ENCODE assay signal across 18 cellular contexts in genomic region chr10:70542565-70542938, GRCh38. TPM values are rescaled to one million over a fixed set of nuclear protein-coding genes. Genes with fewer than 3 reads are reported as not detected.
DNase-seq lines count a peak whose midpoint lies in the region; ATAC-seq and TF ChIP-seq lines count a peak whose summit lies in the region.
"Had no signal": no experiment of that assay in that cellular context is flagged by ENCODE, and none has a peak within 500 bp of the region (broad histone marks: within the 10 kb centered on the region; RNA-seq: fewer than 3 reads in every experiment).

No MANE protein-coding gene starts in this region.

- H3K36me3 Mint-ChIP-seq in activated CD8-positive, alpha-beta memory T cell treated with anti-CD3 and anti-CD28 coated beads, Interleukin-2, amount 10 ng/mL, durations not matched to agents 7 days and 5 days = no peaks in the 10 kb centered on the region
- H3K36me3 Mint-ChIP-seq: activated naive CD4-positive, alpha-beta T cell treated with anti-CD3 and anti-CD28 coated beads, Interleukin-2, amount 50 U/mL, for 72 hours; CD4-positive, alpha-beta memory T cell had no signal

- no peaks in the 10 kb centered on the region for H3K9me3 Mint-ChIP-seq in activated CD8-positive, alpha-beta memory T cell treated with anti-CD3 and anti-CD28 coated beads, Interleukin-2, amount 10 ng/mL, durations not matched to agents 7 days and 5 days (ENCODE audit: low read depth)
- H3K9me3 Mint-ChIP-seq: activated naive CD4-positive, alpha-beta T cell treated with anti-CD3 and anti-CD28 coated beads, Interleukin-2, amount 50 U/mL, for 72 hours; CD4-positive, alpha-beta memory T cell; stimulated activated naive CD8-positive, alpha-beta T cell treated with anti-CD3 and anti-CD28 coated beads, Interleukin-15, amount 100 ng/mL, for 72 hours had no signal

- H3K27me3 Mint-ChIP-seq in activated CD8-positive, alpha-beta memory T cell treated with anti-CD3 and anti-CD28 coated beads, Interleukin-2, amount 10 ng/mL, durations not matched to agents 7 days and 5 days = peaks cover 6% of the 10 kb centered on the region
- H3K27me3 Mint-ChIP-seq: CD4-positive, alpha-beta memory T cell; stimulated activated naive CD8-positive, alpha-beta T cell treated with anti-CD3 and anti-CD28 coated beads, Interleukin-15, amount 100 ng/mL, for 72 hours had no signal

- H3K4me3 Mint-ChIP-seq in activated CD8-positive, alpha-beta memory T cell treated with anti-CD3 and anti-CD28 coated beads, Interleukin-2, amount 10 ng/mL, durations not matched to agents 7 days and 5 days = no peak overlapping the region
- H3K4me3 Mint-ChIP-seq: CD4-positive, alpha-beta memory T cell; stimulated activated naive CD8-positive, alpha-beta T cell treated with anti-CD3 and anti-CD28 coated beads, Interleukin-15, amount 100 ng/mL, for 72 hours had no signal

- H3K9me3 ChIP-seq in HEK293 (ENCODE audit: control insufficient read depth, insufficient read depth, low read depth, low read length) = no peaks in the 10 kb centered on the region
- H3K9me3 ChIP-seq in adipocyte (ENCODE audit: control insufficient read depth, low read length) = no peaks in the 10 kb centered on the region
- H3K9me3 ChIP-seq: MG63, mucosa of descending colon, uterus had no signal

- DNase-seq in adipocyte (ENCODE audit: low read depth) (peak; percentile 20), fibroblast of villous mesenchyme (ENCODE audit: low read depth) (peak; percentile 5), posterior vena cava (ENCODE audit: low spot score) (no peak)
- no peak for DNase-seq in activated CD8-positive, alpha-beta memory T cell treated with anti-CD3 and anti-CD28 coated beads, Interleukin-2, amount 10 ng/mL, durations not matched to agents 7 days and 5 days
- DNase-seq: activated CD4-positive, alpha-beta T cell treated with anti-CD3 and anti-CD28 coated beads for 48 hours; CD4-positive, alpha-beta memory T cell; MG63; mucosa of descending colon; NCI-H2081; occipital lobe; stimulated activated naive CD8-positive, alpha-beta T cell treated with anti-CD3 and anti-CD28 coated beads, Interleukin-15, amount 100 ng/mL, for 72 hours; uterus had no signal

- intact Hi-C loops in posterior vena cava (cut with DNase I) = loop anchor here in 1 of 2 donors (5.0 kb wide), 1 partner anchor 330 kb away; no protein-coding TSS in a partner anchor

- CTCF ChIA-PET in HEK293 (lab: Yijun Ruan, JAX) = interaction anchor here (1.4 to 1.6 kb wide), 2 partner anchors 81 to 96 kb away, joined by 4 to 5 read pairs; no protein-coding TSS in a partner anchor
- CTCF ChIA-PET in activated CD8-positive, alpha-beta memory T cell treated with anti-CD3 and anti-CD28 coated beads, Interleukin-2, amount 10 ng/mL, durations not matched to agents 7 days and 5 days (lab: Charles Lee) = interaction anchor here (1.0 kb wide), 1 partner anchor 321 kb away, joined by 3 read pairs; no protein-coding TSS in a partner anchor

- no peak overlapping the region for H3K27ac ChIP-seq in C4-2B
- H3K27ac ChIP-seq in HEK293 (ENCODE audit: extremely low read depth, low read depth, low read length) = no peak overlapping the region
- H3K27ac ChIP-seq: uterus had no signal

- no peak overlapping the region for H3K27ac Mint-ChIP-seq in activated CD8-positive, alpha-beta memory T cell treated with anti-CD3 and anti-CD28 coated beads, Interleukin-2, amount 10 ng/mL, durations not matched to agents 7 days and 5 days
- H3K27ac Mint-ChIP-seq: activated naive CD4-positive, alpha-beta T cell treated with anti-CD3 and anti-CD28 coated beads, Interleukin-2, amount 50 U/mL, for 72 hours; CD4-positive, alpha-beta memory T cell; stimulated activated naive CD8-positive, alpha-beta T cell treated with anti-CD3 and anti-CD28 coated beads, Interleukin-15, amount 100 ng/mL, for 72 hours had no signal

- no peak for ATAC-seq in HG02973 (IDR thresholded peaks at IDR 0.05; ENCODE audit: unreplicated experiment)
- no peak for ATAC-seq in activated CD8-positive, alpha-beta memory T cell treated with anti-CD3 and anti-CD28 coated beads, Interleukin-2, amount 10 ng/mL, durations not matched to agents 7 days and 5 days
- ATAC-seq in GM18867 (IDR thresholded peaks at IDR 0.05; ENCODE audit: unreplicated experiment) = no peak
- ATAC-seq: activated naive CD4-positive, alpha-beta T cell treated with anti-CD3 and anti-CD28 coated beads, Interleukin-2, amount 50 U/mL, for 72 hours; mucosa of descending colon; stimulated activated naive CD8-positive, alpha-beta T cell treated with anti-CD3 and anti-CD28 coated beads, Interleukin-15, amount 100 ng/mL, for 72 hours had no signal

- H3K36me3 ChIP-seq in HEK293 (ENCODE audit: control insufficient read depth in 2 of 2, insufficient read depth in 1 of 2, low read length in 2 of 2) (peaks cover 3 to 60% of the 10 kb centered on the region in 2 experiments; a peak in 2 of 3 replicates), adipocyte (ENCODE audit: control insufficient read depth, insufficient read depth, low read length, severe bottlenecking) (no peaks in the 10 kb centered on the region)
- H3K36me3 ChIP-seq: MG63, uterus had no signal

- H3K4me1 ChIP-seq in HEK293 (ENCODE audit: control insufficient read depth, insufficient read depth, low read length) = 0 out of 2 replicates have a peak, but pooled peaks cover 2% of the 10 kb centered on the region
- peaks cover 4% of the 10 kb centered on the region for H3K4me1 ChIP-seq in adipocyte (ENCODE audit: control insufficient read depth, insufficient read depth, low read length)
- H3K4me1 ChIP-seq: uterus had no signal

- TF ChIP-seq CTCF in C4-2B (conservative IDR thresholded peaks at IDR 0.05) (peak; percentile 14; the same call in 1 of the 2 replicates), HEK293 (tag by site-specific recombination; IDR thresholded peaks at IDR 0.05) (no peak), fibroblast of villous mesenchyme (IDR thresholded peaks at IDR 0.05; ENCODE audit: insufficient read depth, low read depth, low read length) (peak; percentile 10)

- POLR2A ChIA-PET in HEK293 (lab: Yijun Ruan, JAX) = no interaction called here

- peaks cover 32% of the 10 kb centered on the region for H3K27me3 ChIP-seq in adipocyte (replicated peaks; ENCODE audit: control insufficient read depth, insufficient read depth, low read length)
- H3K27me3 ChIP-seq: MG63, uterus had no signal

- H3K4me3 ChIP-seq in HEK293 (ENCODE audit: low read depth, low read length) (no peak overlapping the region), adipocyte (ENCODE audit: low read length) (no peak overlapping the region), fibroblast of villous mesenchyme (ENCODE audit: low read depth, low read length) (no peak overlapping the region)
- H3K4me3 ChIP-seq: MG63, mucosa of descending colon, smooth muscle cell, uterus had no signal

- H3K4me1 Mint-ChIP-seq in activated CD8-positive, alpha-beta memory T cell treated with anti-CD3 and anti-CD28 coated beads, Interleukin-2, amount 10 ng/mL, durations not matched to agents 7 days and 5 days = no peaks in the 10 kb centered on the region
- H3K4me1 Mint-ChIP-seq: CD4-positive, alpha-beta memory T cell; stimulated activated naive CD8-positive, alpha-beta T cell treated with anti-CD3 and anti-CD28 coated beads, Interleukin-15, amount 100 ng/mL, for 72 hours had no signal

- H3K9ac ChIP-seq in adipocyte (ENCODE audit: low read length) = no peak overlapping the region

TF ChIP-seq in HEK293, 187 proteins besides CTCF, POLR2A, EP300 and RAD21:
- TF ChIP-seq ZNF639 (tag by site-specific recombination; IDR thresholded peaks at IDR 0.05) (no peak), ZNF140 (tag by site-specific recombination; IDR thresholded peaks at IDR 0.05) (peak; percentile 87; the same call in 1 of the 2 replicates)

RNA-seq across cellular contexts. Expression of gene PRF1, which starts 60.0 kb away (rescaled TPM):
- total RNA-seq in fibroblast of villous mesenchyme = not detected in 2 replicates
- total RNA-seq in posterior vena cava = 1 to 10 TPM; 4.6 to 5.2 TPM
- total RNA-seq in activated CD8-positive, alpha-beta memory T cell treated with anti-CD3 and anti-CD28 coated beads, Interleukin-2, amount 10 ng/mL, durations not matched to agents 7 days and 5 days = 100 to 1,000 TPM; 381 to 433 TPM
- total RNA-seq: occipital lobe, smooth muscle cell had no signal

Comparison
In these comparisons a context has a peak if more than half of its experiments do, and no peak if none do; other contexts are left out.
1. DNase-seq: peak in adipocyte (single experiment) and fibroblast of villous mesenchyme (single experiment); none in posterior vena cava (single experiment) and activated CD8-positive, alpha-beta memory T cell treated with anti-CD3 and anti-CD28 coated beads, Interleukin-2, amount 10 ng/mL, durations not matched to agents 7 days and 5 days (single experiment).
2. RNA of gene PRF1, which starts 60.0 kb away (total RNA-seq): 381 to 433 TPM in activated CD8-positive, alpha-beta memory T cell treated with anti-CD3 and anti-CD28 coated beads, Interleukin-2, amount 10 ng/mL, durations not matched to agents 7 days and 5 days; 4.6 to 5.2 TPM in posterior vena cava and not detected in fibroblast of villous mesenchyme; every median in the first group is over 10 times any median in the second.